28 cellular contexts compared by ENCODE assay signal in genomic region chr7:147578196-147578595, GRCh38.
"Had no signal": no experiment of that assay in that cellular context is flagged by ENCODE, and none has a peak within 500 bp of the region (broad histone marks: within the 10 kb centered on the region; RNA-seq: fewer than 3 reads in every experiment).

No MANE protein-coding gene starts in this region.

- H3K27ac Mint-ChIP-seq: activated naive CD4-positive, alpha-beta T cell treated with anti-CD3 and anti-CD28 coated beads, Interleukin-2, amount 10 ng/mL, durations not matched to agents 7 days and 5 days; activated naive CD8-positive, alpha-beta T cell treated with anti-CD3 and anti-CD28 coated beads, Interleukin-2, amount 10 ng/mL, durations not matched to agents 7 days and 5 days; activated T-helper 1 cell treated with anti-CD3 and anti-CD28 coated beads, Interleukin-12 subunit alpha, Interleukin-12 subunit beta, Interleukin-2, Interleukin-4 antibody, amounts not matched to agents 30 ng/mL and 10 ng/mL and 1 ng/mL, durations not matched to agents 14 hours and 24 hours and 36 hours; natural killer cell treated with Interleukin-12 subunit alpha and Interleukin-12 subunit beta and Interleukin-15 and Interleukin-18, amount 100 ng/mL, for 72 hours; stimulated activated naive B cell treated with anti-CD40 and anti-IgM and Interleukin-4, amounts not matched to agents 10 μg/mL and 1 μg/mL and 100 μg/mL, for 72 hours; T-helper 1 cell treated with Interleukin-12 subunit alpha and Interleukin-12 subunit beta and Interleukin-4 antibody, amounts not matched to agents 30 μg/mL and 1 μg/mL, for 36 hours had no signal

- H3K4me1 ChIP-seq: colonic mucosa, left lung, lower lobe of right lung, right atrium auricular region, testis, uterus had no signal

- H3K4me1 Mint-ChIP-seq: activated naive CD4-positive, alpha-beta T cell treated with anti-CD3 and anti-CD28 coated beads, Interleukin-2, amount 10 ng/mL, durations not matched to agents 7 days and 5 days; activated naive CD8-positive, alpha-beta T cell treated with anti-CD3 and anti-CD28 coated beads, Interleukin-2, amount 10 ng/mL, durations not matched to agents 7 days and 5 days; stimulated activated naive B cell treated with anti-CD40 and anti-IgM and Interleukin-4, amounts not matched to agents 10 μg/mL and 1 μg/mL and 100 μg/mL, for 72 hours had no signal

- H3K36me3 Mint-ChIP-seq: activated naive CD4-positive, alpha-beta T cell treated with anti-CD3 and anti-CD28 coated beads, Interleukin-2, amount 10 ng/mL, durations not matched to agents 7 days and 5 days; activated naive CD8-positive, alpha-beta T cell treated with anti-CD3 and anti-CD28 coated beads, Interleukin-2, amount 10 ng/mL, durations not matched to agents 7 days and 5 days; natural killer cell treated with Interleukin-12 subunit alpha and Interleukin-12 subunit beta and Interleukin-15 and Interleukin-18, amount 100 ng/mL, for 72 hours; stimulated activated naive B cell treated with anti-CD40 and anti-IgM and Interleukin-4, amounts not matched to agents 10 μg/mL and 1 μg/mL and 100 μg/mL, for 72 hours had no signal

- H3K9me3 ChIP-seq: colonic mucosa, left lung, lower lobe of right lung, mucosa of descending colon, right atrium auricular region, testis, uterus had no signal

- H3K9me3 Mint-ChIP-seq: activated naive CD4-positive, alpha-beta T cell treated with anti-CD3 and anti-CD28 coated beads, Interleukin-2, amount 10 ng/mL, durations not matched to agents 7 days and 5 days; activated naive CD8-positive, alpha-beta T cell treated with anti-CD3 and anti-CD28 coated beads, Interleukin-2, amount 10 ng/mL, durations not matched to agents 7 days and 5 days; activated T-helper 1 cell treated with anti-CD3 and anti-CD28 coated beads, Interleukin-12 subunit alpha, Interleukin-12 subunit beta, Interleukin-2, Interleukin-4 antibody, amounts not matched to agents 30 ng/mL and 10 ng/mL and 1 ng/mL, durations not matched to agents 14 hours and 24 hours and 36 hours; T-helper 1 cell treated with Interleukin-12 subunit alpha and Interleukin-12 subunit beta and Interleukin-4 antibody, amounts not matched to agents 30 μg/mL and 1 μg/mL, for 36 hours had no signal

- H3K36me3 ChIP-seq: colonic mucosa, left lung, lower lobe of right lung, right atrium auricular region, uterus had no signal

- H3K27me3 Mint-ChIP-seq: activated naive CD4-positive, alpha-beta T cell treated with anti-CD3 and anti-CD28 coated beads, Interleukin-2, amount 10 ng/mL, durations not matched to agents 7 days and 5 days; activated naive CD8-positive, alpha-beta T cell treated with anti-CD3 and anti-CD28 coated beads, Interleukin-2, amount 10 ng/mL, durations not matched to agents 7 days and 5 days; natural killer cell treated with Interleukin-12 subunit alpha and Interleukin-12 subunit beta and Interleukin-15 and Interleukin-18, amount 100 ng/mL, for 72 hours; stimulated activated naive B cell treated with anti-CD40 and anti-IgM and Interleukin-4, amounts not matched to agents 10 μg/mL and 1 μg/mL and 100 μg/mL, for 72 hours had no signal

- ATAC-seq: left lung; lower lobe of right lung; mucosa of descending colon; natural killer cell treated with Interleukin-12 subunit alpha and Interleukin-12 subunit beta and Interleukin-15 and Interleukin-18, amount 100 ng/mL, for 72 hours; stimulated activated naive B cell treated with anti-CD40 and anti-IgM and Interleukin-4, amounts not matched to agents 10 μg/mL and 1 μg/mL and 100 μg/mL, for 72 hours had no signal

- FAIRE-seq: bronchial epithelial cell, islet of Langerhans, TTC549 had no signal

- H3K27ac ChIP-seq: colonic mucosa, left lung, lower lobe of right lung, right atrium auricular region, testis, uterus, VCaP had no signal

- H3K4me3 ChIP-seq: colonic mucosa, left lung, lower lobe of right lung, mucosa of descending colon, right atrium auricular region, testis, uterus had no signal

- H3K27me3 ChIP-seq: colonic mucosa, left lung, right atrium auricular region, testis, uterus had no signal

- DNase-seq: activated CD4-positive, alpha-beta T cell treated with anti-CD3 and anti-CD28 coated beads for 48 hours; activated CD4-positive, alpha-beta T cell treated with anti-CD3 and anti-CD28 coated beads, Interleukin-2, amount 50 U/mL, for 48 hours; activated CD8-positive, alpha-beta memory T cell treated with anti-CD3 and anti-CD28 coated beads for 24 hours; activated effector memory CD4-positive, alpha-beta T cell treated with anti-CD3 and anti-CD28 coated beads, Interleukin-2, amount 50 U/mL, for 16 hours; activated naive CD4-positive, alpha-beta T cell treated with anti-CD3 and anti-CD28 coated beads, Interleukin-2, amount 10 ng/mL, durations not matched to agents 7 days and 5 days; activated naive CD8-positive, alpha-beta T cell treated with anti-CD3 and anti-CD28 coated beads, Interleukin-2, amount 10 ng/mL, durations not matched to agents 7 days and 5 days; amniotic stem cell; colonic mucosa; effector memory CD4-positive, alpha-beta T cell; erythroblast; left lung; lower lobe of right lung; mucosa of descending colon; stimulated activated CD4-positive, alpha-beta T cell treated with anti-CD3 and anti-CD28 coated beads, Interleukin-15, amount 100 ng/mL, for 24 hours; stimulated activated CD4-positive, alpha-beta T cell treated with anti-CD3 and anti-CD28 coated beads, Interleukin-2, amount 100 ng/mL, for 24 hours; stimulated activated naive B cell treated with anti-CD40 and anti-IgM and Interleukin-4, amounts not matched to agents 10 μg/mL and 1 μg/mL and 100 μg/mL, for 72 hours; T-helper 9 cell; testis; trophoblast cell; uterus had no signal

- H3K4me3 Mint-ChIP-seq: activated naive CD4-positive, alpha-beta T cell treated with anti-CD3 and anti-CD28 coated beads, Interleukin-2, amount 10 ng/mL, durations not matched to agents 7 days and 5 days; activated naive CD8-positive, alpha-beta T cell treated with anti-CD3 and anti-CD28 coated beads, Interleukin-2, amount 10 ng/mL, durations not matched to agents 7 days and 5 days; activated T-helper 1 cell treated with anti-CD3 and anti-CD28 coated beads, Interleukin-12 subunit alpha, Interleukin-12 subunit beta, Interleukin-2, Interleukin-4 antibody, amounts not matched to agents 30 ng/mL and 10 ng/mL and 1 ng/mL, durations not matched to agents 14 hours and 24 hours and 36 hours; natural killer cell treated with Interleukin-12 subunit alpha and Interleukin-12 subunit beta and Interleukin-15 and Interleukin-18, amount 100 ng/mL, for 72 hours; stimulated activated naive B cell treated with anti-CD40 and anti-IgM and Interleukin-4, amounts not matched to agents 10 μg/mL and 1 μg/mL and 100 μg/mL, for 72 hours; T-helper 1 cell treated with Interleukin-12 subunit alpha and Interleukin-12 subunit beta and Interleukin-4 antibody, amounts not matched to agents 30 μg/mL and 1 μg/mL, for 36 hours had no signal
